16 cellular contexts compared by ENCODE assay signal in genomic region chr2:183034806-183035205, GRCh38. TPM values are rescaled to one million over a fixed set of nuclear protein-coding genes. Genes with fewer than 3 reads are reported as not detected.
A peak's percentile ranks its signal among the peaks of the same experiment; 100 is the strongest.
DNase-seq lines count a peak whose midpoint lies in the region; ATAC-seq and TF ChIP-seq lines count a peak whose summit lies in the region.
"Had no signal": no experiment of that assay in that cellular context is flagged by ENCODE, and none has a peak within 500 bp of the region (broad histone marks: within the 10 kb centered on the region; RNA-seq: fewer than 3 reads in every experiment).

No MANE protein-coding gene starts in this region.

- no peaks in the 10 kb centered on the region for H3K36me3 Mint-ChIP-seq in activated CD4-positive, alpha-beta T cell treated with anti-CD3 and anti-CD28 coated beads, Interleukin-2, amount 10 ng/mL, durations not matched to agents 24 days and 14 days (ENCODE audit: low read depth)
- H3K36me3 Mint-ChIP-seq: CD4-positive, CD25-positive, alpha-beta regulatory T cell had no signal

- H3K9ac ChIP-seq in adipocyte (ENCODE audit: low read length): peak overlapping the region; percentile 91
- H3K9ac ChIP-seq in colonic mucosa (ENCODE audit: low read depth in 2 of 2, low read length in 2 of 2): no peak overlapping the region

- H3K4me3 Mint-ChIP-seq in activated CD4-positive, alpha-beta T cell treated with anti-CD3 and anti-CD28 coated beads, Interleukin-2, amount 10 ng/mL, durations not matched to agents 24 days and 14 days: no peak overlapping the region

- H3K9me3 ChIP-seq in adipocyte (ENCODE audit: control insufficient read depth, low read length) (no peaks in the 10 kb centered on the region), colonic mucosa (no peaks in the 10 kb centered on the region)
- H3K9me3 ChIP-seq: ovary had no signal

- no peaks in the 10 kb centered on the region for H3K27me3 ChIP-seq in adipocyte (replicated peaks; ENCODE audit: control insufficient read depth, insufficient read depth, low read length)
- H3K27me3 ChIP-seq in colonic mucosa: no peaks in the 10 kb centered on the region
- H3K27me3 ChIP-seq: ovary had no signal

- H3K36me3 ChIP-seq in adipocyte (ENCODE audit: control insufficient read depth, insufficient read depth, low read length, severe bottlenecking) (no peaks in the 10 kb centered on the region), colonic mucosa (no peaks in the 10 kb centered on the region)
- H3K36me3 ChIP-seq: ovary had no signal

- intact Hi-C loops in colonic mucosa (cut with DNase I): no loop called here
- intact Hi-C loops in activated CD4-positive, alpha-beta T cell treated with anti-CD3 and anti-CD28 coated beads, Interleukin-2, amount 10 ng/mL, durations not matched to agents 24 days and 14 days (cut with micrococcal nuclease): no loop called here

- H3K4me3 ChIP-seq in adipocyte (ENCODE audit: low read length) (peak overlapping the region; percentile 84), fibroblast of the aortic adventitia (ENCODE audit: low read depth, low read length) (no peak overlapping the region), skeletal muscle cell (ENCODE audit: low read depth, low read length) (peak overlapping the region; percentile 25), colonic mucosa (no peak overlapping the region)
- H3K4me3 ChIP-seq: ovary had no signal

- H3K4me1 ChIP-seq in adipocyte (ENCODE audit: control insufficient read depth, insufficient read depth, low read length) (peaks cover 72% of the 10 kb centered on the region), colonic mucosa (peaks cover 14% of the 10 kb centered on the region)

- TF ChIP-seq CTCF in fibroblast of the aortic adventitia (IDR thresholded peaks at IDR 0.05; ENCODE audit: insufficient read depth, low read length): no peak
- TF ChIP-seq CTCF in colonic mucosa (IDR thresholded peaks at IDR 0.05): no peak

- no peak overlapping the region for H3K27ac Mint-ChIP-seq in activated CD4-positive, alpha-beta T cell treated with anti-CD3 and anti-CD28 coated beads, Interleukin-2, amount 10 ng/mL, durations not matched to agents 24 days and 14 days
- H3K27ac Mint-ChIP-seq: activated T-cell treated with anti-CD3 and anti-CD28 coated beads, Interleukin-2, amount 50 U/mL, for 72 hours; CD4-positive, CD25-positive, alpha-beta regulatory T cell had no signal

- no peak for ATAC-seq in GM21367 (IDR thresholded peaks at IDR 0.05; ENCODE audit: unreplicated experiment)
- ATAC-seq: activated T-cell treated with anti-CD3 and anti-CD28 coated beads, Interleukin-2, amount 50 U/mL, for 72 hours; left lobe of liver; stimulated activated naive CD8-positive, alpha-beta T cell treated with anti-CD3 and anti-CD28 coated beads, Interleukin-15, Interleukin-2, amounts not matched to agents 100 U/mL and 50 U/mL, for 24 hours had no signal

- peaks cover 22% of the 10 kb centered on the region for H3K4me1 Mint-ChIP-seq in activated CD4-positive, alpha-beta T cell treated with anti-CD3 and anti-CD28 coated beads, Interleukin-2, amount 10 ng/mL, durations not matched to agents 24 days and 14 days

- H3K9me3 Mint-ChIP-seq in activated CD4-positive, alpha-beta T cell treated with anti-CD3 and anti-CD28 coated beads, Interleukin-2, amount 10 ng/mL, durations not matched to agents 24 days and 14 days: no peaks in the 10 kb centered on the region
- H3K9me3 Mint-ChIP-seq: activated T-cell treated with anti-CD3 and anti-CD28 coated beads, Interleukin-2, amount 50 U/mL, for 72 hours had no signal

- peaks cover 73% of the 10 kb centered on the region for H3K27me3 Mint-ChIP-seq in activated CD4-positive, alpha-beta T cell treated with anti-CD3 and anti-CD28 coated beads, Interleukin-2, amount 10 ng/mL, durations not matched to agents 24 days and 14 days

- no peak overlapping the region for H3K27ac ChIP-seq in colonic mucosa
- H3K27ac ChIP-seq: ovary had no signal

- DNase-seq in H4 (ENCODE audit: low spot score) (peak; percentile 8), adipocyte (ENCODE audit: low read depth) (peak; percentile 52), fibroblast of the aortic adventitia (ENCODE audit: low read depth) (peak; percentile 27), skeletal muscle cell (ENCODE audit: low read depth) (peak; percentile 51), NCI-H1436 (lab: John Stamatoyannopoulos, UW) (no peak), colonic mucosa (no peak)
- DNase-seq in activated CD4-positive, alpha-beta T cell treated with anti-CD3 and anti-CD28 coated beads, Interleukin-2, amount 10 ng/mL, durations not matched to agents 24 days and 14 days: no peak
- DNase-seq: activated T-cell treated with anti-CD3 and anti-CD28 coated beads, Interleukin-2, amount 50 U/mL, for 72 hours; CD4-positive, CD25-positive, alpha-beta regulatory T cell; GF-D8; NCI-H1105 treated with DMSO at 0.1 percent for 48 hours; ovary; stimulated activated CD4-positive, alpha-beta T cell treated with anti-CD3 and anti-CD28 coated beads, Interleukin-4, amount 100 ng/mL, for 24 hours; stimulated activated naive CD8-positive, alpha-beta T cell treated with anti-CD3 and anti-CD28 coated beads, Interleukin-15, Interleukin-2, amounts not matched to agents 100 U/mL and 50 U/mL, for 24 hours had no signal

RNA-seq across cellular contexts. Expression of gene NCKAP1, which starts 3.5 kb away (rescaled TPM):
- total RNA-seq in H4 (2014; rRNA removed; shearing (Covaris generic)): 103 and 110 TPM in 2 replicates
- total RNA-seq in fibroblast of the aortic adventitia (ENCODE audit: low replicate concordance): 76.4 and 167 TPM in 2 replicates
- total RNA-seq in colonic mucosa: 100 to 1,000 TPM; 105 to 133 TPM
- 14.5 TPM in 2 replicates for total RNA-seq in activated CD4-positive, alpha-beta T cell treated with anti-CD3 and anti-CD28 coated beads, Interleukin-2, amount 10 ng/mL, durations not matched to agents 24 days and 14 days

RNA-seq across cellular contexts. Expression of gene DUSP19, which starts 43.7 kb away (rescaled TPM):
- total RNA-seq in H4 (2014; rRNA removed; shearing (Covaris generic)): 1.7 and 3.3 TPM in 2 replicates
- 1.6 and 4.8 TPM in 2 replicates for total RNA-seq in fibroblast of the aortic adventitia (ENCODE audit: low replicate concordance)
- 1 to 10 TPM; 2.0 to 2.5 TPM for total RNA-seq in colonic mucosa
- total RNA-seq in activated CD4-positive, alpha-beta T cell treated with anti-CD3 and anti-CD28 coated beads, Interleukin-2, amount 10 ng/mL, durations not matched to agents 24 days and 14 days: 1.0 and 2.3 TPM in 2 replicates

Comparison
In these comparisons a context has a peak if more than half of its experiments do, and no peak if none do; other contexts are left out.
1. DNase-seq: peak in H4 (single experiment), adipocyte (single experiment), fibroblast of the aortic adventitia (single experiment) and skeletal muscle cell (single experiment); none in NCI-H1436 (single experiment), colonic mucosa (single experiment) and activated CD4-positive, alpha-beta T cell treated with anti-CD3 and anti-CD28 coated beads, Interleukin-2, amount 10 ng/mL, durations not matched to agents 24 days and 14 days (single experiment).
2. H3K4me3 ChIP-seq: peak in adipocyte (single experiment) and skeletal muscle cell (single experiment); none in fibroblast of the aortic adventitia (single experiment) and colonic mucosa (single experiment).